ENCODE assay signal across 21 cellular contexts in genomic region chr7:148337995-148338747, GRCh38.
DNase-seq lines count a peak whose midpoint lies in the region; ATAC-seq lines count a peak whose summit lies in the region.
"Had no signal": no experiment of that assay in that cellular context is flagged by ENCODE, and none has a peak within 500 bp of the region (broad histone marks: within the 10 kb centered on the region; RNA-seq: fewer than 3 reads in every experiment).

No MANE protein-coding gene starts in this region.

- peaks cover 75% of the 10 kb centered on the region for H3K27me3 Mint-ChIP-seq in activated T-cell treated with anti-CD3 and anti-CD28 coated beads, Interleukin-2, amount 50 U/mL, for 72 hours (ENCODE audit: low read depth)
- H3K27me3 Mint-ChIP-seq in activated T-cell treated with anti-CD3 and anti-CD28 coated beads, Interleukin-2, amount 50 U/mL, for 24 hours: peaks cover 83% of the 10 kb centered on the region

- H3K4me3 Mint-ChIP-seq in activated T-cell treated with anti-CD3 and anti-CD28 coated beads, Interleukin-2, amount 50 U/mL, for 72 hours: peak overlapping the region; percentile 67 to 81
- no peak overlapping the region for H3K4me3 Mint-ChIP-seq in activated T-cell treated with anti-CD3 and anti-CD28 coated beads, Interleukin-2, amount 50 U/mL, for 24 hours
- H3K4me3 Mint-ChIP-seq: activated CD8-positive, alpha-beta T cell treated with anti-CD3 and anti-CD28 coated beads, Interleukin-2, amount 10 ng/mL, durations not matched to agents 7 days and 5 days had no signal

- DNase-seq in activated T-cell treated with anti-CD3 and anti-CD28 coated beads, Interleukin-2, amount 50 U/mL, for 72 hours: no peak
- no peak for DNase-seq in activated T-cell treated with anti-CD3 and anti-CD28 coated beads, Interleukin-2, amount 50 U/mL, for 24 hours
- DNase-seq in NCI-H82 treated with DMSO at 0.1 percent for 48 hours (lab: John Stamatoyannopoulos, UW; ENCODE audit: unreplicated experiment): peak; percentile 54
- no peak for DNase-seq in epithelial cell of prostate (ENCODE audit: low read depth, low spot score)
- no peak for DNase-seq in stimulated activated naive CD8-positive, alpha-beta T cell treated with anti-CD3 and anti-CD28 coated beads, Interleukin-15, Interleukin-2, amounts not matched to agents 100 U/mL and 50 U/mL, for 24 hours
- DNase-seq: activated CD8-positive, alpha-beta T cell treated with anti-CD3 and anti-CD28 coated beads, Interleukin-2, amount 10 ng/mL, durations not matched to agents 7 days and 5 days; activated naive CD8-positive, alpha-beta T cell treated with anti-CD3 and anti-CD28 coated beads for 36 hours; activated T-cell treated with anti-CD3 and anti-CD28 coated beads, Interleukin-2, amount 50 U/mL, for 1 hour; head of caudate nucleus; left lung; NCI-H1048; NCI-H2029; NCI-H345; NK-92 treated with Interleukin-12 subunit alpha and Interleukin-12 subunit beta, amount 100 ng/mL, for 24 hours; right cardiac atrium had no signal

- H3K4me1 Mint-ChIP-seq in activated T-cell treated with anti-CD3 and anti-CD28 coated beads, Interleukin-2, amount 50 U/mL, for 72 hours (ENCODE audit: low read depth): peaks cover 15% of the 10 kb centered on the region
- peaks cover 15% of the 10 kb centered on the region for H3K4me1 Mint-ChIP-seq in activated T-cell treated with anti-CD3 and anti-CD28 coated beads, Interleukin-2, amount 50 U/mL, for 24 hours (ENCODE audit: low read depth)

- peak overlapping the region; percentile 81 for H3K4me3 ChIP-seq in neuron (ENCODE audit: low read length)

- H3K9me3 Mint-ChIP-seq in activated T-cell treated with anti-CD3 and anti-CD28 coated beads, Interleukin-2, amount 50 U/mL, for 72 hours: no peaks in the 10 kb centered on the region
- no peaks in the 10 kb centered on the region for H3K9me3 Mint-ChIP-seq in activated T-cell treated with anti-CD3 and anti-CD28 coated beads, Interleukin-2, amount 50 U/mL, for 24 hours
- H3K9me3 Mint-ChIP-seq: activated naive CD8-positive, alpha-beta T cell treated with anti-CD3 and anti-CD28 coated beads for 36 hours had no signal

- no peaks in the 10 kb centered on the region for H3K27me3 ChIP-seq in neuron (ENCODE audit: insufficient read depth, low read length)
- H3K27me3 ChIP-seq: Peyer's patch had no signal

- H3K4me1 ChIP-seq in neuron (ENCODE audit: insufficient read depth, low read length): peaks cover 28% of the 10 kb centered on the region

- no peak for ATAC-seq in activated T-cell treated with anti-CD3 and anti-CD28 coated beads, Interleukin-2, amount 50 U/mL, for 72 hours (replicated peaks in 1 of 2)
- ATAC-seq in stimulated activated naive CD8-positive, alpha-beta T cell treated with anti-CD3 and anti-CD28 coated beads, Interleukin-15, Interleukin-2, amounts not matched to agents 100 U/mL and 50 U/mL, for 24 hours: no peak
- no peak for ATAC-seq in GM21717 (IDR thresholded peaks at IDR 0.05; ENCODE audit: unreplicated experiment)
- ATAC-seq in HG02588 (IDR thresholded peaks at IDR 0.05; ENCODE audit: unreplicated experiment): no peak
- ATAC-seq: activated CD8-positive, alpha-beta T cell treated with anti-CD3 and anti-CD28 coated beads, Interleukin-2, amount 10 ng/mL, durations not matched to agents 7 days and 5 days had no signal

- no peak overlapping the region for H3K27ac Mint-ChIP-seq in activated T-cell treated with anti-CD3 and anti-CD28 coated beads, Interleukin-2, amount 50 U/mL, for 72 hours
- H3K27ac Mint-ChIP-seq in activated T-cell treated with anti-CD3 and anti-CD28 coated beads, Interleukin-2, amount 50 U/mL, for 24 hours: no peak overlapping the region
- H3K27ac Mint-ChIP-seq: activated CD8-positive, alpha-beta T cell treated with anti-CD3 and anti-CD28 coated beads, Interleukin-2, amount 10 ng/mL, durations not matched to agents 7 days and 5 days; activated naive CD8-positive, alpha-beta T cell treated with anti-CD3 and anti-CD28 coated beads for 36 hours had no signal

- H2AFZ ChIP-seq in neuron (ENCODE audit: low read depth, low read length): peak overlapping the region; percentile 89

- H3K27ac ChIP-seq in epithelial cell of prostate: peak overlapping the region; percentile 75
- H3K27ac ChIP-seq: HL-60, KMS-11, left lung had no signal

- no peaks in the 10 kb centered on the region for H3K9me3 ChIP-seq in neuron (ENCODE audit: low read length)
- H3K9me3 ChIP-seq: left lung, Peyer's patch had no signal

- H3K36me3 Mint-ChIP-seq in activated T-cell treated with anti-CD3 and anti-CD28 coated beads, Interleukin-2, amount 50 U/mL, for 72 hours (ENCODE audit: insufficient read depth in 2 of 2): no peaks in the 10 kb centered on the region
- H3K36me3 Mint-ChIP-seq in activated T-cell treated with anti-CD3 and anti-CD28 coated beads, Interleukin-2, amount 50 U/mL, for 24 hours (ENCODE audit: low read depth): no peaks in the 10 kb centered on the region
- H3K36me3 Mint-ChIP-seq: activated naive CD8-positive, alpha-beta T cell treated with anti-CD3 and anti-CD28 coated beads for 36 hours had no signal

- H3K36me3 ChIP-seq in neuron (ENCODE audit: insufficient read depth, low read length): no peaks in the 10 kb centered on the region
- H3K36me3 ChIP-seq: left lung, Peyer's patch had no signal
